Comparison of ENCODE assay signal across 8 cellular contexts in the genomic region with DNA sequence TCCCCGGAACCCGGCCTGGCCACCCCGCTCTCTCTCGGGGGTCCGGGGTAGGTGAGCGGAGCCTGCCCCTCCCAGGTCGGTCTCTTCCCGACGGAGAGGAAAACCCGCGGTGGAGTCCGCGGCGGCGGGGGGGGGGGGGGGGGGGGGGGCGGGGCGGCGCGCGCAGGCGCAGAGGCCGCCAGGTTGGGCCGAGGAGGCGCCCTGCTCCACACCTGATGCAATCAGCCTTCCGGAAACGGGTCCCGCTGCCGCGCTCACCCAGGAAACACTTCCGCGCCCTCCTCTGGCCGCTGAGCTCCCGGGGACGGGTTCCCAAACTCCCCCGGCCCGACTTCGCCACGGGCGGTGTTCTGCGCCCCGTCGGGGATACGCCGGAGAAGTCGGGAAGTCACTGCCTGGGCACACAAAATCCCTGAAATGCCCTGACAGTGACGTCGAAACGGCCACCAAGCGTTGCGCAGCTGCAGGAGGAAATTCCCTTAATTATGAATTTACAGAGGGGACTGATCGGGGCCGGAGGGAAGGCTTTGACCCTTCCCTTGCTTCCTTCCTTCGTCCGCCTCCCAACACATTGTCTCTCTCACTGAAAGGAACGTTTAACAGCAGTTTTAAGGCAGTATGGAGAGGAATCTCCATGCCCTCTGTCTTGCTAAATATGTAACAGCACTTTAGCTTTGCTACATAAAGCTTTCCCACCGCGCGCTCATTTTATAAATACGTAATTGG. TPM values are rescaled to one million over a fixed set of nuclear protein-coding genes. Genes with fewer than 3 reads are reported as not detected.
DNase-seq lines count a peak whose midpoint lies in the region; ATAC-seq and TF ChIP-seq lines count a peak whose summit lies in the region.

No MANE protein-coding gene starts in this region.

- H3K27ac Mint-ChIP-seq in Calu3 (ENCODE audit: unreplicated experiment), result peak overlapping the region; percentile 97
- H3K27ac Mint-ChIP-seq in activated naive CD4-positive, alpha-beta T cell treated with anti-CD3 and anti-CD28 coated beads, Interleukin-2, amount 50 U/mL, for 24 hours, result peak overlapping the region; percentile 92

- no peaks in the 10 kb centered on the region for H3K36me3 ChIP-seq in OCI-LY3 (replicated peaks; ENCODE audit: low read depth, low read length)
- no peaks in the 10 kb centered on the region for H3K36me3 ChIP-seq in heart left ventricle

- no peaks in the 10 kb centered on the region for H3K4me1 Mint-ChIP-seq in Calu3 (ENCODE audit: low read depth, unreplicated experiment)
- H3K4me1 Mint-ChIP-seq in activated naive CD4-positive, alpha-beta T cell treated with anti-CD3 and anti-CD28 coated beads, Interleukin-2, amount 50 U/mL, for 24 hours, result peaks cover 26% of the 10 kb centered on the region

- TF ChIP-seq POLR2A in heart left ventricle (IDR thresholded peaks at IDR 0.05), result peak in 1 of 2 donors; percentile 33

- peak overlapping the region; percentile 65 for H3K4me2 ChIP-seq in OCI-LY3 (ENCODE audit: low read length)

- intact Hi-C loops in Calu3 (cut with micrococcal nuclease; ENCODE audit: unreplicated experiment) (no loop called here), heart left ventricle (cut with DNase I) (loop anchor here in 1 of 10 donors (10.0 kb wide), 1 partner anchor 482 kb away; no protein-coding TSS in a partner anchor), posterior cingulate gyrus (cut with DNase I) (loop anchor here (5.0 kb wide), 2 partner anchors 41 to 479 kb away; a partner anchor contains a TSS)

- ATAC-seq in GM21360 (IDR thresholded peaks at IDR 0.05; ENCODE audit: unreplicated experiment), result peak; percentile 49
- ATAC-seq in heart left ventricle, result peak in 3 of 4 donors; percentile 30 to 43 (median 39)

- 2 to 4% (median 3%) methylated on average over 29 to 59 of the region's 59 CpGs for WGBS in heart left ventricle, 4 donors

- H2AFZ ChIP-seq in OCI-LY3 (ENCODE audit: low read depth, low read length), result peak overlapping the region; percentile 86

- H4K20me1 ChIP-seq in OCI-LY3 (ENCODE audit: insufficient read depth, low read length), result no peaks in the 10 kb centered on the region

- no peaks in the 10 kb centered on the region for H3K27me3 Mint-ChIP-seq in Calu3 (ENCODE audit: unreplicated experiment)
- peaks cover 59% of the 10 kb centered on the region for H3K27me3 Mint-ChIP-seq in activated naive CD4-positive, alpha-beta T cell treated with anti-CD3 and anti-CD28 coated beads, Interleukin-2, amount 50 U/mL, for 24 hours

- peak overlapping the region; percentile 39; the same call in 1 of the 2 replicates for H3K27ac ChIP-seq in OCI-LY3 (ENCODE audit: low read length)
- peak overlapping the region; percentile 33 to 94 (median 85) for H3K27ac ChIP-seq in heart left ventricle

- H3K27me3 ChIP-seq in OCI-LY3 (ENCODE audit: low read depth, low read length), result peaks cover 18% of the 10 kb centered on the region
- peaks cover 0 to 8% (median 0%) of the 10 kb centered on the region in 9 donors for H3K27me3 ChIP-seq in heart left ventricle

- H3K4me3 ChIP-seq in OCI-LY3 (ENCODE audit: low read length) (peak overlapping the region; percentile 79), heart left ventricle (peak overlapping the region; percentile 34 to 81 (median 71))

- peaks cover 13% of the 10 kb centered on the region for H3K4me1 ChIP-seq in OCI-LY3 (ENCODE audit: low read length)
- H3K4me1 ChIP-seq in heart left ventricle, result peaks cover 0 to 50% (median 26%) of the 10 kb centered on the region in 12 donors

- BruUV-seq in Calu3 (replicated peaks; lab: Mats Ljungman, UMichigan), result TSS peak; percentile 100

- H3K9me3 ChIP-seq in OCI-LY3 (ENCODE audit: insufficient read depth, low read length) (no peaks in the 10 kb centered on the region), heart left ventricle (no peaks in the 10 kb centered on the region)

- DNase-seq in Calu3 (peak; percentile 82), HT-29 (ENCODE audit: low spot score) (peak; percentile 89), heart left ventricle (peak; percentile 65 to 85 (median 75)), posterior cingulate gyrus (peak; percentile 42 to 94 (median 66)), activated gamma-delta T cell (lab: John Stamatoyannopoulos, UW) (no peak)

- peaks cover 31% of the 10 kb centered on the region for H3K36me3 Mint-ChIP-seq in Calu3 (ENCODE audit: insufficient read depth, unreplicated experiment)
- H3K36me3 Mint-ChIP-seq in activated naive CD4-positive, alpha-beta T cell treated with anti-CD3 and anti-CD28 coated beads, Interleukin-2, amount 50 U/mL, for 24 hours, result peaks cover 4% of the 10 kb centered on the region

- no peaks in the 10 kb centered on the region for H3K79me2 ChIP-seq in OCI-LY3 (ENCODE audit: low read length)

- CTCF ChIA-PET in Calu3 (lab: Charles Lee), result interaction anchor here (0.6 to 1.4 kb wide), 6 partner anchors 12 to 855 kb away, joined by 3 to 9 read pairs (median 6); no protein-coding TSS in a partner anchor

- H3K4me3 Mint-ChIP-seq in Calu3 (ENCODE audit: low read depth, unreplicated experiment), result peak overlapping the region; percentile 71
- peak overlapping the region; percentile 88 for H3K4me3 Mint-ChIP-seq in activated naive CD4-positive, alpha-beta T cell treated with anti-CD3 and anti-CD28 coated beads, Interleukin-2, amount 50 U/mL, for 24 hours

- TF ChIP-seq CTCF in Calu3 (IDR thresholded peaks at IDR 0.05; ENCODE audit: unreplicated experiment) (peak; percentile 22), OCI-LY3 (IDR thresholded peaks at IDR 0.05; ENCODE audit: low read depth, low read length) (peak; percentile 8; the same call in 1 of the 2 replicates), heart left ventricle (IDR thresholded peaks at IDR 0.05) (peak in 7 of 12 donors; percentile 10 to 47 (median 30))

- peak overlapping the region; percentile 72 for H3K9ac ChIP-seq in OCI-LY3 (ENCODE audit: low read length)

- no peaks in the 10 kb centered on the region for H3K9me3 Mint-ChIP-seq in Calu3 (ENCODE audit: low read depth, unreplicated experiment)
- no peaks in the 10 kb centered on the region for H3K9me3 Mint-ChIP-seq in activated naive CD4-positive, alpha-beta T cell treated with anti-CD3 and anti-CD28 coated beads, Interleukin-2, amount 50 U/mL, for 24 hours

RNA-seq across cellular contexts. Expression of a gene that starts 2.1 kb away (rescaled TPM):
- total RNA-seq in Calu3 (2022) (15.5 and 17.7 TPM in 2 replicates), heart left ventricle (10 to 100 TPM; 19.1 to 39.1 (median 32.1) TPM)
- total RNA-seq in HT-29 (2014; rRNA removed; shearing (Covaris generic)), result 14.4 and 18.5 TPM in 2 replicates
- 1 to 10 TPM; 8.6 to 9.4 TPM for polyA plus RNA-seq in heart left ventricle

RNA-seq across cellular contexts. Expression of a gene that starts 40.3 kb away (rescaled TPM):
- 17.2 and 19.3 TPM in 2 replicates for total RNA-seq in Calu3 (2022)
- not detected in 2 replicates for total RNA-seq in HT-29 (2014; rRNA removed; shearing (Covaris generic))
- total RNA-seq in heart left ventricle, result 10 to 100 TPM in 7 of 9 donors, 1 to 10 TPM in 2; 2.8 to 81.8 (median 18.6) TPM
- polyA plus RNA-seq in heart left ventricle, result 10 to 100 TPM; 10.3 to 15.6 TPM
